23 cellular contexts compared by ENCODE assay signal in genomic region chr7:132469264-132469663, GRCh38.
"Had no signal": no experiment of that assay in that cellular context is flagged by ENCODE, and none has a peak within 500 bp of the region (broad histone marks: within the 10 kb centered on the region; RNA-seq: fewer than 3 reads in every experiment).

No MANE protein-coding gene starts in this region.

- H3K9me3 ChIP-seq: adrenal gland, ascending aorta, lower lobe of right lung, stomach, vagina had no signal

- H2AFZ ChIP-seq: hepatocyte had no signal

- DNase-seq: activated CD8-positive, alpha-beta memory T cell treated with anti-CD3 and anti-CD28 coated beads, Interleukin-2, amount 50 U/mL, for 4 hours; activated naive CD4-positive, alpha-beta T cell; activated T-cell treated with anti-CD3 and anti-CD28 coated beads, Interleukin-2, amount 50 U/mL, for 4 hours; adrenal gland; cerebellar nuclear complex; foreskin melanocyte; glutamatergic neuron; immature natural killer cell; lower lobe of right lung; naive thymus-derived CD4-positive, alpha-beta T cell; occipital lobe; posterior cingulate gyrus; small intestine; stimulated activated CD4-positive, alpha-beta T cell treated with anti-CD3 and anti-CD28 coated beads, Interleukin-2, amount 100 ng/mL, for 24 hours; stomach had no signal

- ATAC-seq: activated T-cell treated with anti-CD3 and anti-CD28 coated beads, Interleukin-2, amount 50 U/mL, for 4 hours; left lobe of liver; lower lobe of right lung; naive thymus-derived CD4-positive, alpha-beta T cell; sciatic nerve; stimulated activated effector memory CD8-positive, alpha-beta T cell treated with anti-CD3 and anti-CD28 coated beads, Interleukin-12 subunit alpha, Interleukin-12 subunit beta, amount 100 ng/mL, for 72 hours; WTC11 had no signal

- H3K79me2 ChIP-seq: hepatocyte had no signal

- H3K36me3 ChIP-seq: adrenal gland, ascending aorta, lower lobe of right lung, stomach, vagina had no signal

- H3K4me3 ChIP-seq: adrenal gland, ascending aorta, coronary artery, hepatocyte, lower lobe of right lung, stomach, vagina had no signal

- H3K27me3 ChIP-seq: adrenal gland, ascending aorta, hepatocyte, vagina had no signal

- H3K4me2 ChIP-seq: hepatocyte had no signal

- H3K4me1 ChIP-seq: adrenal gland had no signal

- H3K27ac ChIP-seq: adrenal gland, ascending aorta, coronary artery, hepatocyte, lower lobe of right lung, stomach, vagina had no signal
